1 cellular context compared by ENCODE assay signal in genomic region chr3:187079090-187080022, GRCh38.
TF ChIP-seq lines count a peak whose summit lies in the region.

No MANE protein-coding gene starts in this region.

TF ChIP-seq in HepG2, 621 proteins besides CTCF, POLR2A, EP300 and RAD21:
- TF ChIP-seq CERS6 (CRISPR knock-in tag; IDR thresholded peaks at IDR 0.05) = no peak
- TF ChIP-seq ZSCAN5A (CRISPR knock-in tag; IDR thresholded peaks at IDR 0.05; ENCODE audit: borderline replicate concordance) = no peak
- TF ChIP-seq RBM22 (optimal IDR thresholded peaks at IDR 0.05; ENCODE audit: low read length) = peak; percentile 45
- TF ChIP-seq ATF7 (IDR thresholded peaks at IDR 0.05) = peak; percentile 30; the same call in 1 of the 2 replicates
- TF ChIP-seq ATF7 (CRISPR knock-in tag; IDR thresholded peaks at IDR 0.05) = no peak
- peak; percentile 84; the same call in 1 of the 2 replicates for TF ChIP-seq PAF1 (CRISPR knock-in tag; IDR thresholded peaks at IDR 0.05)
- TF ChIP-seq POLR2G (IDR thresholded peaks at IDR 0.05; ENCODE audit: low read depth, low read length) = peak; percentile 49; the same call in 1 of the 2 replicates
- TF ChIP-seq ZNF749 (CRISPR knock-in tag; IDR thresholded peaks at IDR 0.05; ENCODE audit: borderline replicate concordance) = no peak
- TF ChIP-seq POLR2AphosphoS5 (IDR thresholded peaks at IDR 0.05; ENCODE audit: low read depth, low read length) = 0 out of 2 replicates have a peak, but pooled peaks have one; percentile 11
- peak; percentile 53; the same call in 1 of the 2 replicates for TF ChIP-seq ZC3H13 (CRISPR knock-in tag; IDR thresholded peaks at IDR 0.05)
